In genomic region chr17:260944-261343, GRCh38 we compare ENCODE assay signal across 17 cellular contexts.
"Had no signal": no experiment of that assay in that cellular context is flagged by ENCODE, and none has a peak within 500 bp of the region (broad histone marks: within the 10 kb centered on the region; RNA-seq: fewer than 3 reads in every experiment).

No MANE protein-coding gene starts in this region.

- H3K4me3 ChIP-seq: ascending aorta, mucosa of descending colon, psoas muscle, SK-N-MC, thoracic aorta had no signal

- H3K27ac ChIP-seq: psoas muscle, SK-N-MC, thoracic aorta had no signal

- H3K27me3 ChIP-seq: ascending aorta had no signal

- H3K9me3 ChIP-seq: ascending aorta, mucosa of descending colon, psoas muscle, thoracic aorta had no signal

- DNase-seq: activated CD4-positive, alpha-beta T cell treated with anti-CD3 and anti-CD28 coated beads for 4 hours; activated CD8-positive, alpha-beta memory T cell treated with anti-CD3 and anti-CD28 coated beads for 24 hours; effector CD8-positive, alpha-beta T cell; hippocampal formation; mammary epithelial cell; occipital lobe; psoas muscle; stimulated activated CD4-positive, alpha-beta T cell treated with anti-CD3 and anti-CD28 coated beads, Interleukin-15, amount 100 ng/mL, for 24 hours; stimulated activated CD4-positive, alpha-beta T cell treated with anti-CD3 and anti-CD28 coated beads, Interleukin-4, amount 100 ng/mL, for 24 hours; T-cell; T1000 had no signal

- H3K4me1 ChIP-seq: ascending aorta, psoas muscle had no signal

- H3K36me3 ChIP-seq: ascending aorta, thoracic aorta had no signal

- ATAC-seq: mucosa of descending colon; naive thymus-derived CD8-positive, alpha-beta T cell; psoas muscle; stimulated activated naive CD8-positive, alpha-beta T cell treated with anti-CD3 and anti-CD28 coated beads, Interleukin-15, amount 100 ng/mL, for 72 hours; T-cell had no signal
